19 cellular contexts compared by ENCODE assay signal in genomic region chr1:98421098-98421460, GRCh38.
"Had no signal": no experiment of that assay in that cellular context is flagged by ENCODE, and none has a peak within 500 bp of the region (broad histone marks: within the 10 kb centered on the region; RNA-seq: fewer than 3 reads in every experiment).

No MANE protein-coding gene starts in this region.

- H3K27ac ChIP-seq: adrenal gland, KMS-11, SJSA1 had no signal

- H3K27me3 ChIP-seq: adrenal gland, SJSA1 had no signal

- H3K9ac ChIP-seq: KMS-11 had no signal

- ATAC-seq: activated CD4-positive, CD25-positive, alpha-beta regulatory T cell treated with anti-CD3 and anti-CD28 coated beads, Interleukin-2, amount 50 U/mL, for 24 hours; activated CD8-positive, alpha-beta T cell treated with anti-CD3 and anti-CD28 coated beads for 36 hours; activated T-cell treated with anti-CD3 and anti-CD28 coated beads, Interleukin-2, amount 50 U/mL, for 72 hours had no signal

- H3K9me3 ChIP-seq: adrenal gland, SJSA1 had no signal

- H3K36me3 ChIP-seq: adrenal gland, SJSA1 had no signal

- H3K4me3 ChIP-seq: adrenal gland, SJSA1 had no signal

- H3K4me1 ChIP-seq: adrenal gland had no signal

- H3K4me2 ChIP-seq: KMS-11 had no signal

- DNase-seq: activated CD4-positive, alpha-beta T cell treated with anti-CD3 and anti-CD28 coated beads for 4 hours; activated CD8-positive, alpha-beta memory T cell treated with anti-CD3 and anti-CD28 coated beads, Interleukin-2, amount 50 U/mL, for 4 hours; activated CD8-positive, alpha-beta T cell treated with anti-CD3 and anti-CD28 coated beads for 36 hours; activated gamma-delta T cell treated with Interleukin-2 at 50 U/mL for 16 hours; activated naive CD4-positive, alpha-beta T cell treated with anti-CD3 and anti-CD28 coated beads, Interleukin-2, amount 10 ng/mL, durations not matched to agents 7 days and 5 days; activated naive CD8-positive, alpha-beta T cell treated with anti-CD3 and anti-CD28 coated beads for 36 hours; activated T-cell treated with anti-CD3 and anti-CD28 coated beads, Interleukin-2, amount 50 U/mL, for 72 hours; adrenal gland; anterior cingulate cortex; cerebellar nuclear complex; MV-4-11; NCI-H1105 treated with DMSO at 0.1 percent for 48 hours; NCI-H1436 treated with DMSO at 0.1 percent for 48 hours; NCI-H2029; NCI-H774; SHP77 had no signal
